In the genomic region with DNA sequence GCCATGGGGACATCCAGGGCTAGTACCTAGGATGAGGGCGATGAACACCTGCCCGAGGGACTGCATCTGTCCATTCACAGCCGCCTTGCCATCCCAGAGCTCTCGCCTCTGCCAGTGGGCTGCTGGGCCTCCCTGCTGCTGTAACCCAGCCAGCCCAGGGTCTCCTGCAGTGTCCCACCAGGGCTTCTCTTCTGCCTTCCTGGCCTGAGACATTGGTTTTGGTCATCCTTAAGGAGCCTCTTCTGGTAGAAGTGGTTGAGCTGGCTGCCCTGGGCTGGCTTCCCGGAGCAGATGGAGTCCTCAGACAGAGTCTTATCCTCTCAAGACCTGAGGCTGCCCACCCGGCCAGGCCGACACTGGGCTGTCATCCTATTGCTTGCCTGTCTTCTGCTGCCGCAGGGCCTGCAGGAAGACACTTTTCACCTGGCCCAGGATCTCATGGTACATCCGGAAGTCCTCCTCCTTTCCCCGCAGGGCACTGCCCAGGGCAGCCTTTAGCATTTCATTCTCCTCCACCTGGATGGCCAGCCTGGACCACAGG, we compare ENCODE assay signal across 14 cellular contexts. TPM values are rescaled to one million over a fixed set of nuclear protein-coding genes. Genes with fewer than 3 reads are reported as not detected.
"Had no signal": no experiment of that assay in that cellular context is flagged by ENCODE, and none has a peak within 500 bp of the region (broad histone marks: within the 10 kb centered on the region; RNA-seq: fewer than 3 reads in every experiment).

No MANE protein-coding gene starts in this region.

- H3K4me3 Mint-ChIP-seq: activated CD8-positive, alpha-beta T cell treated with anti-CD3 and anti-CD28 coated beads for 36 hours had no signal

- ATAC-seq: activated CD8-positive, alpha-beta T cell treated with anti-CD3 and anti-CD28 coated beads for 36 hours; gastroesophageal sphincter; SK-N-SH treated with all-trans-retinoic acid at 6 μM for 48 hours had no signal

- H3K27me3 Mint-ChIP-seq: activated CD8-positive, alpha-beta T cell treated with anti-CD3 and anti-CD28 coated beads for 36 hours had no signal

- DNase-seq: activated CD8-positive, alpha-beta T cell treated with anti-CD3 and anti-CD28 coated beads for 36 hours; activated naive CD4-positive, alpha-beta T cell treated with Interleukin-2 at 50 U/mL for 16 hours; hippocampal formation; kidney glomerular epithelial cell; stimulated activated CD4-positive, alpha-beta T cell treated with anti-CD3 and anti-CD28 coated beads, Interleukin-12 subunit alpha, Interleukin-12 subunit beta, amount 100 ng/mL, for 4 hours; stimulated activated CD4-positive, alpha-beta T cell treated with anti-CD3 and anti-CD28 coated beads, Interleukin-2, amount 100 ng/mL, for 24 hours; T1000 had no signal

- H3K27ac ChIP-seq: adrenal gland, gastroesophageal sphincter, ovary, vagina had no signal

- H3K27me3 ChIP-seq: adrenal gland, gastroesophageal sphincter, ovary, vagina had no signal

- H3K27ac Mint-ChIP-seq: activated CD8-positive, alpha-beta T cell treated with anti-CD3 and anti-CD28 coated beads for 36 hours had no signal

- H3K9me3 Mint-ChIP-seq: activated CD8-positive, alpha-beta T cell treated with anti-CD3 and anti-CD28 coated beads for 36 hours had no signal

- H3K36me3 ChIP-seq: adrenal gland, gastroesophageal sphincter, ovary, vagina had no signal

- H3K4me3 ChIP-seq: adrenal gland, gastroesophageal sphincter, ovary, vagina had no signal

- H3K9me3 ChIP-seq: adrenal gland, gastroesophageal sphincter, ovary, vagina had no signal

- H3K4me1 ChIP-seq: adrenal gland, gastroesophageal sphincter, vagina had no signal

RNA-seq across cellular contexts. Expression of gene HHATL, which starts 6.1 kb away (rescaled TPM):
- total RNA-seq: activated CD8-positive, alpha-beta T cell treated with anti-CD3 and anti-CD28 coated beads for 36 hours; vagina had no signal
- polyA plus RNA-seq: liver, neural cell had no signal

RNA-seq across cellular contexts. Expression of gene KLHL40, which starts 23.3 kb away (rescaled TPM):
- total RNA-seq: activated CD8-positive, alpha-beta T cell treated with anti-CD3 and anti-CD28 coated beads for 36 hours; gastroesophageal sphincter; liver; ovary; vagina had no signal
- polyA plus RNA-seq: liver, neural cell, ovary had no signal
